15 cellular contexts compared by ENCODE assay signal in the genomic region with DNA sequence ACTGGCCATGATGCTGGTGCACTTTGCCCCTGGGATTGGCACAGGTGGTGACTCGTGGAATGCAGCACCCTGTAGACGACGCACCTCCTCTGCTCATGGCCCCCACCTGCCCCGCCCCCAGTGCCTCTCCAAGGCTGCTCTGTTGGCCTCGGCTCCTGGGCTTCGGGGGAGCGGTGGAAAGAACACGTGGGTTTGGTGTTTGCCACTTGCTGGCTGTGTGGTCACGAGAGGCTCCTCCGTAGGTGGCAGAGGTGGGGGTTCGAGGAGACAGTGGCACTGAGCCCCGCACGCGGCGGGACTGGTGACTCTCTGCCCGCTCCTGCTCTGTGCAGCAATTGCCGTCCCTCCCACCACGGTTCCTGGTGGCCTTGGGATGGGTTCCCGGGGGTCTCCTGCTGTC.
"Had no signal": no experiment of that assay in that cellular context is flagged by ENCODE, and none has a peak within 500 bp of the region (broad histone marks: within the 10 kb centered on the region; RNA-seq: fewer than 3 reads in every experiment).

No MANE protein-coding gene starts in this region.

- H3K9me3 ChIP-seq: esophagus squamous epithelium, ovary had no signal

- H3K36me3 ChIP-seq: neural progenitor cell, ovary had no signal

- ATAC-seq: SK-N-SH treated with all-trans-retinoic acid at 6 μM for 48 hours had no signal

- DNase-seq: activated CD4-positive, CD25-positive, alpha-beta regulatory T cell treated with anti-CD3 and anti-CD28 coated beads, Interleukin-2, amount 50 U/mL, for 72 hours; activated naive CD4-positive, alpha-beta T cell treated with anti-CD3 and anti-CD28 coated beads, Interleukin-2, amount 50 U/mL, for 16 hours; cortex of kidney; effector CD4-positive, alpha-beta T cell; esophagus squamous epithelium; hypothalamus; midbrain; naive B cell; ovary; stimulated activated CD4-positive, alpha-beta T cell treated with anti-CD3 and anti-CD28 coated beads, Interleukin-4, amount 100 ng/mL, for 24 hours; stimulated activated CD8-positive, alpha-beta memory T cell treated with anti-CD3 and anti-CD28 coated beads, Interleukin-4, amount 100 ng/mL, for 48 hours; stimulated activated naive CD4-positive, alpha-beta T cell treated with Interleukin-2 at 50 U/mL for 16 hours had no signal

- H3K27ac ChIP-seq: esophagus squamous epithelium, neural progenitor cell, ovary had no signal

- H3K9ac ChIP-seq: neural progenitor cell had no signal

- H3K4me2 ChIP-seq: neural progenitor cell had no signal

- H3K27me3 ChIP-seq: esophagus squamous epithelium, neural progenitor cell, ovary had no signal

- H3K4me1 ChIP-seq: esophagus squamous epithelium, neural progenitor cell had no signal

- H3K4me3 ChIP-seq: esophagus squamous epithelium, lung, neural progenitor cell, ovary had no signal
